In genomic region chr19:55112781-55113569, GRCh38 we compare ENCODE assay signal across 11 cellular contexts. TPM values are rescaled to one million over a fixed set of nuclear protein-coding genes. Genes with fewer than 3 reads are reported as not detected.
DNase-seq lines count a peak whose midpoint lies in the region; ATAC-seq, FAIRE-seq and TF ChIP-seq lines count a peak whose summit lies in the region.
"Had no signal": no experiment of that assay in that cellular context is flagged by ENCODE, and none has a peak within 500 bp of the region (broad histone marks: within the 10 kb centered on the region; RNA-seq: fewer than 3 reads in every experiment).

No MANE protein-coding gene starts in this region.

- H2AFZ ChIP-seq in OCI-LY1 (ENCODE audit: low read length), result no peak overlapping the region
- H2AFZ ChIP-seq in parathyroid adenoma, result no peak overlapping the region

- H3K4me3 ChIP-seq in OCI-LY1 (ENCODE audit: low read depth, low read length, poor library complexity, severe bottlenecking) (peak overlapping the region; percentile 9), parathyroid adenoma (ENCODE audit: low read depth, low read length) (peak overlapping the region; percentile 34)

- H3K27me3 ChIP-seq in OCI-LY1 (ENCODE audit: insufficient read depth, low read length), result no peaks in the 10 kb centered on the region
- H3K27me3 ChIP-seq in foreskin keratinocyte, result no peaks in the 10 kb centered on the region
- no peaks in the 10 kb centered on the region for H3K27me3 ChIP-seq in parathyroid adenoma (ENCODE audit: control insufficient read depth, insufficient read depth, low read length)

- no peaks in the 10 kb centered on the region for H3K79me2 ChIP-seq in OCI-LY1 (ENCODE audit: insufficient read depth, low read length)
- peaks cover 33% of the 10 kb centered on the region for H3K79me2 ChIP-seq in parathyroid adenoma

- TF ChIP-seq CTCF in OCI-LY1 (IDR thresholded peaks at IDR 0.05; ENCODE audit: low read length) (peak; percentile 59), foreskin keratinocyte (conservative IDR thresholded peaks at IDR 0.05) (peak; percentile 8), parathyroid adenoma (IDR thresholded peaks at IDR 0.05) (no peak)

- H3K9me2 ChIP-seq in OCI-LY1 (ENCODE audit: low read depth, low read length), result no peaks in the 10 kb centered on the region

- H3F3A ChIP-seq in OCI-LY1 (ENCODE audit: insufficient read depth, low read length), result no peaks in the 10 kb centered on the region

- H3K9me3 ChIP-seq in OCI-LY1 (ENCODE audit: low read length), result no peaks in the 10 kb centered on the region
- H3K9me3 ChIP-seq in parathyroid adenoma (ENCODE audit: control insufficient read depth, low read length), result no peaks in the 10 kb centered on the region

- DNase-seq in D341Med (ENCODE audit: low spot score) (peak; percentile 26), foreskin keratinocyte (no peak), SW480 (ENCODE audit: low spot score) (no peak), urothelium cell line (ENCODE audit: low spot score) (no peak), middle frontal gyrus (ENCODE audit: extremely low spot score, low spot score) (no peak)
- no peak for DNase-seq in activated T-cell treated with anti-CD3 and anti-CD28 coated beads, Interleukin-2, amount 50 U/mL, for 48 hours
- DNase-seq: CD8-positive, alpha-beta memory T cell; NCI-H524 treated with DMSO at 0.1 percent for 48 hours had no signal

- peaks cover 24% of the 10 kb centered on the region; the same call in 1 of the 2 replicates for H3K36me3 ChIP-seq in OCI-LY1 (ENCODE audit: insufficient read depth, low read length)
- H3K36me3 ChIP-seq in parathyroid adenoma (ENCODE audit: control insufficient read depth, insufficient read depth, low read length), result no peaks in the 10 kb centered on the region

- FAIRE-seq in urothelium cell line (lab: Jason Lieb, UNC), result no peak

- no peaks in the 10 kb centered on the region for H4K20me1 ChIP-seq in OCI-LY1 (ENCODE audit: insufficient read depth, low read length)

- H3K4me1 ChIP-seq in OCI-LY1 (ENCODE audit: insufficient read depth, low read length, severe bottlenecking) (peaks cover 36% of the 10 kb centered on the region), foreskin keratinocyte (no peaks in the 10 kb centered on the region), parathyroid adenoma (peaks cover 16% of the 10 kb centered on the region)

- peak overlapping the region; percentile 36 for H3K4me2 ChIP-seq in OCI-LY1 (ENCODE audit: low read length)
- H3K4me2 ChIP-seq in parathyroid adenoma (ENCODE audit: low read length), result peak overlapping the region; percentile 67

- H3K9ac ChIP-seq in OCI-LY1 (ENCODE audit: low read length), result no peak overlapping the region
- H3K9ac ChIP-seq in parathyroid adenoma, result no peak overlapping the region

- ATAC-seq in foreskin keratinocyte, result no peak
- ATAC-seq: left colon had no signal

- H3K27ac ChIP-seq in OCI-LY1 (ENCODE audit: low read depth, low read length, poor library complexity, severe bottlenecking) (peak overlapping the region; percentile 64), foreskin keratinocyte (no peak overlapping the region), parathyroid adenoma (peak overlapping the region; percentile 81)

RNA-seq across cellular contexts. Expression of gene PPP1R12C, which starts 4.5 kb away (rescaled TPM):
- total RNA-seq in foreskin keratinocyte, result 59.8 and 60.9 TPM in 2 replicates
- polyA plus RNA-seq in foreskin keratinocyte, result 64.8 and 65.2 TPM in 2 replicates

RNA-seq across cellular contexts. Expression of gene TNNT1, which starts 36.0 kb away (rescaled TPM):
- total RNA-seq in foreskin keratinocyte, result 134 and 199 TPM in 2 replicates
- polyA plus RNA-seq in foreskin keratinocyte, result 157 and 208 TPM in 2 replicates
- total RNA-seq: CD8-positive, alpha-beta memory T cell had no signal
- polyA plus RNA-seq: CD8-positive, alpha-beta memory T cell had no signal

RNA-seq across cellular contexts. Expression of gene EPS8L1, which starts 37.3 kb away (rescaled TPM):
- 16.6 and 30.2 TPM in 2 replicates for total RNA-seq in foreskin keratinocyte
- 18.7 and 29.0 TPM in 2 replicates for polyA plus RNA-seq in foreskin keratinocyte

RNA-seq across cellular contexts. Expression of gene TNNI3, which starts 44.6 kb away (rescaled TPM):
- 5.3 and 5.4 TPM in 2 replicates for total RNA-seq in foreskin keratinocyte
- 8.9 and 9.1 TPM in 2 replicates for polyA plus RNA-seq in foreskin keratinocyte
- total RNA-seq: CD8-positive, alpha-beta memory T cell had no signal
- polyA plus RNA-seq: CD8-positive, alpha-beta memory T cell had no signal

RNA-seq across cellular contexts. Expression of gene RDH13, which starts 50.0 kb away (rescaled TPM):
- 12.4 and 17.2 TPM in 2 replicates for total RNA-seq in foreskin keratinocyte
- 9.6 and 13.7 TPM in 2 replicates for polyA plus RNA-seq in foreskin keratinocyte
